21 cellular contexts compared by ENCODE assay signal in the genomic region with DNA sequence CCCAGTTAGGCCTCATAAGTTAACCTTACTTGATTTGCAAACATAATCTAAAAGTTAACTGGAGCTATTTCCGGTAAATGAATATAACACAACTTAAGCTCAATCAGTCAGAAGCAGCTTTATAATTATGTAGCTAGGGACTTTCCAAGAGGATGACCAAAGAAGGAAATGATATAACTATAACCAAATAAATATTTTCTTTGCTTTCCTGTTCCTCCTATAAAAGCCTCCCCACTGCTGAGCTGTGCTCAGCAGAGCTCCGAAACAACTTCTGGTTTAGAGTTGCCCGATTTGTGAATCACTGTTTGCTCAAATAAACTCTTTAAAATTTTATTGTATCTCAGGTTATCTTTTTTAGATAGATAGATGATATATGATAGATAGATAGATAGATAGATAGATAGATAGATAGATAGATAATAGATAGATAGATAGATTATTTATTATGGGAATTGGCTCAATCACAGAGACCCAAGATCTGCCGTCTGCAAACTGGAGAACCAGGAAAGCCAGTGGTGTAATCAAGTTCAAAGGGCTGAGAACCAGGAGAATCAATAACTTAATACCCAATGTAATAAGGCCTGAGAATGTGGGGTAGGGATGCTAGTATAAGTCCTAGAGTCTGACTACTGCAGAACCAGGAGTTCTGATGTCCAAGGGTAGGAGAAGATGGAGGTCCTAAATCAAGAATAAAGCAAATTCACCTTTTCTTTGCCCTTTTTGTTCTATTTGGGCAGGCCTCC.
"Had no signal": no experiment of that assay in that cellular context is flagged by ENCODE, and none has a peak within 500 bp of the region (broad histone marks: within the 10 kb centered on the region; RNA-seq: fewer than 3 reads in every experiment).

No MANE protein-coding gene starts in this region.

- H3K4me3 ChIP-seq: colonic mucosa, lung, neural progenitor cell, right atrium auricular region, sigmoid colon, testis, tibial artery had no signal

- H3K27me3 ChIP-seq: colonic mucosa, neural progenitor cell, right atrium auricular region, sigmoid colon, testis, tibial artery had no signal

- H3K9me3 ChIP-seq: colonic mucosa, right atrium auricular region, sigmoid colon, testis, tibial artery had no signal

- H3K4me1 ChIP-seq: colonic mucosa, neural progenitor cell, parathyroid adenoma, right atrium auricular region, sigmoid colon, testis, tibial artery had no signal

- DNase-seq: colonic mucosa; effector memory CD8-positive, alpha-beta T cell; hypothalamus; immature natural killer cell; islet precursor cell; kidney glomerular epithelial cell; left colon; left ventricle myocardium superior; mesenchymal stem cell; naive thymus-derived CD4-positive, alpha-beta T cell; sigmoid colon; stimulated activated CD4-positive, alpha-beta T cell treated with anti-CD3 and anti-CD28 coated beads, Interleukin-4, amount 100 ng/mL, for 4 hours; stimulated activated naive CD8-positive, alpha-beta T cell treated with anti-CD3 and anti-CD28 coated beads, Interleukin-15, Interleukin-2, amounts not matched to agents 100 U/mL and 50 U/mL, for 24 hours; substantia nigra; testis; tibial artery had no signal

- ATAC-seq: effector memory CD8-positive, alpha-beta T cell; left colon; left ventricle myocardium superior; naive thymus-derived CD4-positive, alpha-beta T cell; stimulated activated memory B cell treated with anti-CD40 and anti-IgM and Interleukin-4, amounts not matched to agents 10 μg/mL and 1 μg/mL and 100 μg/mL, for 72 hours; stimulated activated naive CD8-positive, alpha-beta T cell treated with anti-CD3 and anti-CD28 coated beads, Interleukin-15, Interleukin-2, amounts not matched to agents 100 U/mL and 50 U/mL, for 24 hours had no signal

- H3K27ac ChIP-seq: colonic mucosa, neural progenitor cell, parathyroid adenoma, right atrium auricular region, sigmoid colon, testis, tibial artery had no signal

- H3K36me3 ChIP-seq: neural progenitor cell had no signal
